Comparison of ENCODE assay signal across 1 cellular context in genomic region chr1:232554431-232554830, GRCh38.
TF ChIP-seq lines count a peak whose summit lies in the region.

No MANE protein-coding gene starts in this region.

TF ChIP-seq in WTC11, 78 proteins besides CTCF, POLR2A, EP300 and RAD21 (continued from another document):
- TF ChIP-seq E2F5 (CRISPR knock-in tag; IDR thresholded peaks at IDR 0.05) (no peak), EMX1 (CRISPR knock-in tag; IDR thresholded peaks at IDR 0.05) (no peak), TEAD1 (CRISPR knock-in tag; IDR thresholded peaks at IDR 0.05) (no peak), FOXK1 (CRISPR knock-in tag; IDR thresholded peaks at IDR 0.05) (no peak)
- TF ChIP-seq, protein P1, sequence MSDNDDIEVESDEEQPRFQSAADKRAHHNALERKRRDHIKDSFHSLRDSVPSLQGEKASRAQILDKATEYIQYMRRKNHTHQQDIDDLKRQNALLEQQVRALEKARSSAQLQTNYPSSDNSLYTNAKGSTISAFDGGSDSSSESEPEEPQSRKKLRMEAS (CRISPR knock-in tag; IDR thresholded peaks at IDR 0.05): no peak
TF ChIP-seq in WTC11: peak in this region for 0.
